ENCODE assay signal across 8 cellular contexts in the genomic region with DNA sequence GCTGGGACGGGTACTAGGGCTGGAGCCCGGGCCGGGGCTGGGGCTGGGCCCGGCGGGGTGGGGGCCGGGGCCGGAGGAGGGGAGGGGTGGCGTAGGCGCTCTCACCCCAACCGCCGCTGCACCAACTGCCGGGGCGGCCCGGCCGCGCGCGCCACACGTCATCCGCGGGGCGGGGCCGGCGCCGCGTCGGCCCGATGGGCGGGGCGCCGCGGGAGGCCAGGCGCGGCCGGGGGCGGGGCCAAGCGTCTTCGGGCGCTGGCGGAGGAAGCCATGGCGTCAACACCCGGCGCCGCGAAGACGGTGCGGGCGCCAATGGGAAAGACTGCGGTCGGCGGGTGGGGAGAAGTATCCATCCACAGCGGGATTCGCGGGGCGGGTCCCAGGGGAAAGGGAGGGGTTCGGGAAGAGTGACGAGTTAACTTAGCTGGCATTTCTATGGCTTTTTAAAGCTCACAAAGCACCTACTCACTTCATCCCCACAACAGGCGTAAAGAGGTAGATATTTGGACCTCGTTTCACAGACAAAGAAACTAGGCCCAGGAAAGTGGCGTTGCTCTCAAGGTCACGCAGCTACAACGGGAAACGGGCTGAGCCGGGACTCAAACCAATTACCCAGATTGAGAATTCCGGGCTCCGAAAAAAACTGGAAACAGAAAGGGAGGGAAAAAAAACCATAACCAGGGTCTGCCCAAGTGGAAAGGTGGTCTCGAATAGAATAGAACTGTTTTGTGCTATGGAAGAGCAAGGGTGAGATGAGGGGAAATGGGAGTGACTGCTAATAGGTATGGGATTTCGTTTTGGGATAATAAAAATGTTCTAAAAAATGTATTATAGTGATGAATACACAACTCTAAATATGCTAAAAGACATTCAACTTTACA.
DNase-seq lines count a peak whose midpoint lies in the region; ATAC-seq and TF ChIP-seq lines count a peak whose summit lies in the region.

A gene with protein sequence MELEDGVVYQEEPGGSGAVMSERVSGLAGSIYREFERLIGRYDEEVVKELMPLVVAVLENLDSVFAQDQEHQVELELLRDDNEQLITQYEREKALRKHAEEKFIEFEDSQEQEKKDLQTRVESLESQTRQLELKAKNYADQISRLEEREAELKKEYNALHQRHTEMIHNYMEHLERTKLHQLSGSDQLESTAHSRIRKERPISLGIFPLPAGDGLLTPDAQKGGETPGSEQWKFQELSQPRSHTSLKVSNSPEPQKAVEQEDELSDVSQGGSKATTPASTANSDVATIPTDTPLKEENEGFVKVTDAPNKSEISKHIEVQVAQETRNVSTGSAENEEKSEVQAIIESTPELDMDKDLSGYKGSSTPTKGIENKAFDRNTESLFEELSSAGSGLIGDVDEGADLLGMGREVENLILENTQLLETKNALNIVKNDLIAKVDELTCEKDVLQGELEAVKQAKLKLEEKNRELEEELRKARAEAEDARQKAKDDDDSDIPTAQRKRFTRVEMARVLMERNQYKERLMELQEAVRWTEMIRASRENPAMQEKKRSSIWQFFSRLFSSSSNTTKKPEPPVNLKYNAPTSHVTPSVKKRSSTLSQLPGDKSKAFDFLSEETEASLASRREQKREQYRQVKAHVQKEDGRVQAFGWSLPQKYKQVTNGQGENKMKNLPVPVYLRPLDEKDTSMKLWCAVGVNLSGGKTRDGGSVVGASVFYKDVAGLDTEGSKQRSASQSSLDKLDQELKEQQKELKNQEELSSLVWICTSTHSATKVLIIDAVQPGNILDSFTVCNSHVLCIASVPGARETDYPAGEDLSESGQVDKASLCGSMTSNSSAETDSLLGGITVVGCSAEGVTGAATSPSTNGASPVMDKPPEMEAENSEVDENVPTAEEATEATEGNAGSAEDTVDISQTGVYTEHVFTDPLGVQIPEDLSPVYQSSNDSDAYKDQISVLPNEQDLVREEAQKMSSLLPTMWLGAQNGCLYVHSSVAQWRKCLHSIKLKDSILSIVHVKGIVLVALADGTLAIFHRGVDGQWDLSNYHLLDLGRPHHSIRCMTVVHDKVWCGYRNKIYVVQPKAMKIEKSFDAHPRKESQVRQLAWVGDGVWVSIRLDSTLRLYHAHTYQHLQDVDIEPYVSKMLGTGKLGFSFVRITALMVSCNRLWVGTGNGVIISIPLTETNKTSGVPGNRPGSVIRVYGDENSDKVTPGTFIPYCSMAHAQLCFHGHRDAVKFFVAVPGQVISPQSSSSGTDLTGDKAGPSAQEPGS (N-terminal part only) (minus strand): TSS at position 130 of the 881 bp plus-strand sequence. CDS start 212 bp downstream, outside the sequence.

- DNase-seq in AML-193 (lab: John Stamatoyannopoulos, UW): peak; percentile 94 to 95
- peak; percentile 96 for DNase-seq in NCI-H510A treated with DMSO at 0.1 percent for 48 hours (lab: John Stamatoyannopoulos, UW)
- peak; percentile 84 to 90 for DNase-seq in activated CD4-positive, alpha-beta T cell treated with anti-CD3 and anti-CD28 coated beads for 4 hours
- DNase-seq in stimulated activated CD4-positive, alpha-beta T cell treated with anti-CD3 and anti-CD28 coated beads, Interleukin-1b, Interleukin-23, amount 100 ng/mL, for 24 hours (ENCODE audit: low read depth in 4 of 4, low spot score in 1 of 4): peak; percentile 73 to 89 (median 79)

- peak; percentile 70 for ATAC-seq in HG03439 (IDR thresholded peaks at IDR 0.05; ENCODE audit: unreplicated experiment)

- peak within 1 kb of the TSS; percentile 97 for H3K27ac ChIP-seq in cingulate gyrus (ENCODE audit: low read depth, low read length)
- peak within 1 kb of the TSS; percentile 98 for H3K27ac ChIP-seq in layer of hippocampus (ENCODE audit: low read depth, low read length)

- H3K27me3 ChIP-seq in layer of hippocampus (ENCODE audit: control insufficient read depth, insufficient read depth, low read length): no peaks in the 10 kb centered on the region

- TF ChIP-seq POLR2A in GM19193 (IDR thresholded peaks at IDR 0.05; ENCODE audit: extremely low read depth, insufficient read depth, insufficient read length): peak; percentile 88

Comparison
In these comparisons a context has a peak if more than half of its experiments do, and no peak if none do; other contexts are left out.
1. Peak in every context shown above with its lines: DNase-seq, ATAC-seq and H3K27ac ChIP-seq.